ENCODE assay signal across 18 cellular contexts in the genomic region with DNA sequence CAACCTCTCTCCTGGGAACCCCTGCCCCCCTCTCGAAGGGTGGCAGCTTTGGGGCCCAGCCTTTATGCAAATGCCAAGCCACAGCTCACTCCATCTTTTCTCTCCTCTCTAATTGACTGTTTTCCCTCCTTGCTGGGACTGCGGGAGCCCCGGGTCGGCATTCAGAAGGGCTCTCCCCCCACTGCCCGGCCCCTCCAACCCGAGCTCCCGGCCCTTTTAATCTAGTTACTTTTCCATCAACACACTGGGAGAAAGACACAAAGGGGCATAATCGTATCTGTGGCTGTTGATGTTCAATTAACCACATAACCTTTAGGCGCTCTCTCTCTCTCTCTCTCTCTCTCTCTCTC.
DNase-seq lines count a peak whose midpoint lies in the region; ATAC-seq and TF ChIP-seq lines count a peak whose summit lies in the region.
"Had no signal": no experiment of that assay in that cellular context is flagged by ENCODE, and none has a peak within 500 bp of the region (broad histone marks: within the 10 kb centered on the region; RNA-seq: fewer than 3 reads in every experiment).

No MANE protein-coding gene starts in this region.

- dilution Hi-C loops in mammary epithelial cell (cut with HindIII; ENCODE audit: low sequenced_read_pairs): no loop called here

- peaks cover 0 to 4% (median 3%) of the 10 kb centered on the region in 5 experiments for H3K9me3 Mint-ChIP-seq in brain
- H3K9me3 Mint-ChIP-seq in neural progenitor cell: no peaks in the 10 kb centered on the region
- no peaks in the 10 kb centered on the region for H3K9me3 Mint-ChIP-seq in activated CD8-positive, alpha-beta T cell treated with anti-CD3 and anti-CD28 coated beads for 36 hours
- H3K9me3 Mint-ChIP-seq: CD8-positive, alpha-beta T cell had no signal

- peaks cover 21% of the 10 kb centered on the region for H3F3A ChIP-seq in neural progenitor cell (ENCODE audit: low read depth)

- H2AFZ ChIP-seq in mammary epithelial cell (ENCODE audit: low read depth, low read length): peak overlapping the region; percentile 74
- no peak overlapping the region for H2AFZ ChIP-seq in neural progenitor cell (replicated peaks)

- H3K27ac Mint-ChIP-seq in brain: peak overlapping the region in 4 of 5 experiments; percentile 72 to 98 (median 88)
- H3K27ac Mint-ChIP-seq in neural progenitor cell: no peak overlapping the region
- no peak overlapping the region for H3K27ac Mint-ChIP-seq in activated CD8-positive, alpha-beta T cell treated with anti-CD3 and anti-CD28 coated beads for 36 hours
- H3K27ac Mint-ChIP-seq: CD8-positive, alpha-beta T cell had no signal

- in situ Hi-C loops in mammary epithelial cell (cut with MboI; ENCODE audit: low sequenced_read_pairs in 2 of 2): no loop called here

- POLR2A ChIA-PET in activated CD8-positive, alpha-beta T cell treated with anti-CD3 and anti-CD28 coated beads for 36 hours (lab: Charles Lee): no interaction called here

- no TSS peak for BruUV-seq in mammary epithelial cell (replicated peaks; lab: Mats Ljungman, UMichigan)

- no peak for TF ChIP-seq POLR2A in breast epithelium (IDR thresholded peaks at IDR 0.05)

- H3K4me1 ChIP-seq in mammary epithelial cell (ENCODE audit: insufficient read depth, low read length) (peaks cover 10% of the 10 kb centered on the region), breast epithelium (peaks cover 7 to 9% of the 10 kb centered on the region in 2 donors), neural progenitor cell (peaks cover 24% of the 10 kb centered on the region), heart right ventricle (peaks cover 8 to 17% (median 15%) of the 10 kb centered on the region in 9 donors), right cardiac atrium (ENCODE audit: control insufficient read depth, insufficient read depth, low read length) (no peaks in the 10 kb centered on the region)
- H3K4me1 ChIP-seq: HAP-1 had no signal

- intact Hi-C loops in mammary epithelial cell (cut with micrococcal nuclease) (no loop called here), breast epithelium (cut with DNase I; ENCODE audit: low total_unique reads) (no loop called here), heart right ventricle (cut with DNase I) (loop anchor here in 1 of 10 donors (5.0 kb wide), 1 partner anchor 99 kb away; no protein-coding TSS in a partner anchor), right cardiac atrium (cut with DNase I) (no loop called here)
- intact Hi-C loops in activated CD8-positive, alpha-beta T cell treated with anti-CD3 and anti-CD28 coated beads for 36 hours (cut with micrococcal nuclease): no loop called here

- no peaks in the 10 kb centered on the region for H3K79me2 ChIP-seq in mammary epithelial cell (ENCODE audit: insufficient read depth, low read length)
- no peaks in the 10 kb centered on the region for H3K79me2 ChIP-seq in neural progenitor cell (ENCODE audit: low read depth)

- H4K20me1 ChIP-seq in mammary epithelial cell (ENCODE audit: insufficient read depth, low read length) (no peaks in the 10 kb centered on the region), neural progenitor cell (ENCODE audit: low read depth) (peaks cover 23% of the 10 kb centered on the region)

- H3K27me3 Mint-ChIP-seq in brain (peaks cover 20% of the 10 kb centered on the region), neural progenitor cell (ENCODE audit: insufficient read depth, low read depth) (peaks cover 76% of the 10 kb centered on the region)
- peaks cover 38% of the 10 kb centered on the region for H3K27me3 Mint-ChIP-seq in activated CD8-positive, alpha-beta T cell treated with anti-CD3 and anti-CD28 coated beads for 36 hours

- no peak overlapping the region for H3K4me2 ChIP-seq in mammary epithelial cell (ENCODE audit: insufficient read depth, low read depth, low read length)
- H3K4me2 ChIP-seq in neural progenitor cell: peak overlapping the region; percentile 86
- H3K4me2 ChIP-seq: KMS-11 had no signal

- WGBS in mammary epithelial cell (ENCODE audit: low coverage, missing lambda C conversion rate): 90% methylated on average over 2 of the region's 9 CpGs
- 54 to 65% methylated on average over 9 of the region's 9 CpGs for WGBS in heart right ventricle, 2 donors
- 68% methylated on average over 9 of the region's 9 CpGs for WGBS in right cardiac atrium

- H3K36me3 ChIP-seq in mammary epithelial cell (ENCODE audit: insufficient read depth, low read length) (no peaks in the 10 kb centered on the region), breast epithelium (no peaks in the 10 kb centered on the region), neural progenitor cell (no peaks in the 10 kb centered on the region), heart right ventricle (no peaks in the 10 kb centered on the region)
- H3K36me3 ChIP-seq: HAP-1 had no signal

- H3K27ac ChIP-seq in mammary epithelial cell (ENCODE audit: insufficient read depth, low read depth, low read length): no peak overlapping the region
- no peak overlapping the region for H3K27ac ChIP-seq in breast epithelium
- no peak overlapping the region for H3K27ac ChIP-seq in neural progenitor cell
- no peak overlapping the region for H3K27ac ChIP-seq in heart right ventricle
- no peak overlapping the region for H3K27ac ChIP-seq in right cardiac atrium (ENCODE audit: low read length)
- H3K27ac ChIP-seq: KMS-11 had no signal

- H3K4me3 Mint-ChIP-seq in brain (peak overlapping the region in 4 of 5 experiments; percentile 37 to 72 (median 62)), neural progenitor cell (peak overlapping the region; percentile 79)
- no peak overlapping the region for H3K4me3 Mint-ChIP-seq in activated CD8-positive, alpha-beta T cell treated with anti-CD3 and anti-CD28 coated beads for 36 hours
- H3K4me3 Mint-ChIP-seq: CD8-positive, alpha-beta T cell had no signal

- H3K36me3 Mint-ChIP-seq in brain (no peaks in the 10 kb centered on the region), neural progenitor cell (no peaks in the 10 kb centered on the region)
- H3K36me3 Mint-ChIP-seq in activated CD8-positive, alpha-beta T cell treated with anti-CD3 and anti-CD28 coated beads for 36 hours (ENCODE audit: low read depth): no peaks in the 10 kb centered on the region
- H3K36me3 Mint-ChIP-seq: CD8-positive, alpha-beta T cell had no signal

- H3K9ac ChIP-seq in mammary epithelial cell (ENCODE audit: insufficient read depth, low read length) (no peak overlapping the region), neural progenitor cell (no peak overlapping the region)
- H3K9ac ChIP-seq: KMS-11, SK-N-SH had no signal

- DNase-seq in mammary epithelial cell (no peak), breast epithelium (ENCODE audit: low spot score in 2 of 2) (no peak), neural progenitor cell (ENCODE audit: low spot score) (peak; percentile 61), NCI-H2196 (lab: John Stamatoyannopoulos, UW; ENCODE audit: unreplicated experiment) (no peak), heart right ventricle (no peak), right cardiac atrium (no peak)
- no peak for DNase-seq in activated CD8-positive, alpha-beta T cell treated with anti-CD3 and anti-CD28 coated beads for 36 hours
- DNase-seq: AML-193; CD8-positive, alpha-beta T cell; DND-41; NCI-H146; NCI-H446 treated with DMSO at 0.1 percent for 48 hours; OCI-M1; SIG-M5; SK-N-SH had no signal

- ATAC-seq in heart right ventricle: no peak
- no peak for ATAC-seq in activated CD8-positive, alpha-beta T cell treated with anti-CD3 and anti-CD28 coated beads for 36 hours
- no peak for ATAC-seq in right cardiac atrium
- ATAC-seq: CD8-positive, alpha-beta T cell had no signal

- H3K9me3 ChIP-seq in mammary epithelial cell (replicated peaks; ENCODE audit: insufficient read depth, low read length) (no peaks in the 10 kb centered on the region), breast epithelium (no peaks in the 10 kb centered on the region), neural progenitor cell (ENCODE audit: low read depth) (no peaks in the 10 kb centered on the region), heart right ventricle (no peaks in the 10 kb centered on the region), right cardiac atrium (ENCODE audit: control insufficient read depth, low read length) (no peaks in the 10 kb centered on the region)
- H3K9me3 ChIP-seq: HAP-1, SK-N-SH had no signal

- CTCF ChIA-PET in mammary epithelial cell (lab: Charles Lee; ENCODE audit: low non-redundant PET): no interaction called here
- CTCF ChIA-PET in activated CD8-positive, alpha-beta T cell treated with anti-CD3 and anti-CD28 coated beads for 36 hours (lab: Charles Lee): interaction anchor here (0.7 to 0.8 kb wide), 2 partner anchors 72 to 98 kb away, joined by 3 to 4 read pairs; no protein-coding TSS in a partner anchor

- H3K27me3 ChIP-seq in mammary epithelial cell (ENCODE audit: insufficient read depth, low read length): peaks cover 2% of the 10 kb centered on the region
- no peaks in the 10 kb centered on the region for H3K27me3 ChIP-seq in breast epithelium
- H3K27me3 ChIP-seq in neural progenitor cell: peaks cover 97% of the 10 kb centered on the region
- H3K27me3 ChIP-seq in heart right ventricle: peaks cover 0 to 71% (median 51%) of the 10 kb centered on the region in 7 donors
- no peaks in the 10 kb centered on the region for H3K27me3 ChIP-seq in right cardiac atrium (ENCODE audit: control insufficient read depth, insufficient read depth)

- no peak overlapping the region for H3K4me3 ChIP-seq in mammary epithelial cell (replicated peaks in 1 of 3; ENCODE audit: insufficient read depth in 1 of 3, low read depth in 2 of 3, low read length in 3 of 3)
- no peak overlapping the region for H3K4me3 ChIP-seq in breast epithelium
- no peak overlapping the region for H3K4me3 ChIP-seq in neural progenitor cell
- H3K4me3 ChIP-seq in heart right ventricle: no peak overlapping the region
- H3K4me3 ChIP-seq in right cardiac atrium (ENCODE audit: low read length): no peak overlapping the region
- H3K4me3 ChIP-seq: HAP-1 had no signal

- TF ChIP-seq CTCF in mammary epithelial cell (conservative IDR thresholded peaks at IDR 0.05 in 1 of 2, IDR thresholded peaks at IDR 0.05 in 1 of 2; ENCODE audit: extremely low read depth in 1 of 2, insufficient read depth in 1 of 2, low read depth in 1 of 2, low read length in 2 of 2): no peak
- no peak for TF ChIP-seq CTCF in breast epithelium (IDR thresholded peaks at IDR 0.05)
- TF ChIP-seq CTCF in brain (conservative IDR thresholded peaks at IDR 0.05): no peak
- TF ChIP-seq CTCF in neural progenitor cell (IDR thresholded peaks at IDR 0.05): no peak
- no peak for TF ChIP-seq CTCF in heart right ventricle (IDR thresholded peaks at IDR 0.05)
- no peak for TF ChIP-seq CTCF in activated CD8-positive, alpha-beta T cell treated with anti-CD3 and anti-CD28 coated beads for 36 hours (IDR thresholded peaks at IDR 0.05)

- peaks cover 50% of the 10 kb centered on the region for H3K4me1 Mint-ChIP-seq in brain
- peaks cover 20% of the 10 kb centered on the region for H3K4me1 Mint-ChIP-seq in neural progenitor cell
- H3K4me1 Mint-ChIP-seq in activated CD8-positive, alpha-beta T cell treated with anti-CD3 and anti-CD28 coated beads for 36 hours (ENCODE audit: low read depth): no peaks in the 10 kb centered on the region

Comparison
In these comparisons a context has a peak if more than half of its experiments do, and no peak if none do; other contexts are left out.
1. H3K27ac Mint-ChIP-seq: peak in brain (4 of 5); none in neural progenitor cell (single experiment) and activated CD8-positive, alpha-beta T cell treated with anti-CD3 and anti-CD28 coated beads for 36 hours (single experiment).